In genomic region chr19:10270180-10270615, GRCh38 we compare ENCODE assay signal across 8 cellular contexts. TPM values are rescaled to one million over a fixed set of nuclear protein-coding genes. Genes with fewer than 3 reads are reported as not detected.
DNase-seq lines count a peak whose midpoint lies in the region; ATAC-seq, FAIRE-seq and TF ChIP-seq lines count a peak whose summit lies in the region.

No MANE protein-coding gene starts in this region.

- ATAC-seq in HG02973 (IDR thresholded peaks at IDR 0.05; ENCODE audit: unreplicated experiment) = peak; percentile 39
- ATAC-seq in HG03469 (IDR thresholded peaks at IDR 0.05; ENCODE audit: unreplicated experiment) = no peak
- ATAC-seq in HG03457 (IDR thresholded peaks at IDR 0.05; ENCODE audit: unreplicated experiment) = no peak

- H3K36me3 ChIP-seq in kidney (ENCODE audit: control insufficient read depth in 1 of 2, insufficient read depth in 2 of 2, low read length in 2 of 2) = peaks cover 0 to 5% of the 10 kb centered on the region in 2 donors

- H3K4me3 ChIP-seq in GM08714 (ENCODE audit: low read length) = peak overlapping the region; percentile 69; the same call in 1 of the 2 replicates
- H3K4me3 ChIP-seq in astrocyte of the spinal cord (ENCODE audit: low read depth, low read length) = peak overlapping the region; percentile 21
- H3K4me3 ChIP-seq in kidney (ENCODE audit: low read length in 2 of 2) = peak overlapping the region; percentile 61

- DNase-seq in T-helper 1 cell (peak in 4 of 5 donors; percentile 54 to 87 (median 56)), astrocyte of the spinal cord (ENCODE audit: low read depth, low spot score) (no peak), kidney (peak; percentile 91)
- DNase-seq in stimulated activated CD4-positive, alpha-beta T cell treated with anti-CD3 and anti-CD28 coated beads, Interleukin-4, amount 100 ng/mL, for 1 hour = peak; percentile 59

- peaks cover 0 to 9% of the 10 kb centered on the region in 2 donors for H3K4me1 ChIP-seq in kidney (ENCODE audit: control insufficient read depth in 1 of 2, insufficient read depth in 1 of 2, low read depth in 1 of 2, low read length in 2 of 2)

- intact Hi-C loops in kidney (cut with DNase I) = no loop called here

- H3K9me3 ChIP-seq in kidney (ENCODE audit: control insufficient read depth in 1 of 2, low read length in 2 of 2) = no peaks in the 10 kb centered on the region

- no peak for TF ChIP-seq CTCF in astrocyte of the spinal cord (IDR thresholded peaks at IDR 0.05; ENCODE audit: low read depth, low read length)
- TF ChIP-seq CTCF in kidney (IDR thresholded peaks at IDR 0.05; ENCODE audit: borderline replicate concordance, extremely low read depth, insufficient read depth) = no peak

- peak overlapping the region; percentile 87 to 90 for H3K27ac ChIP-seq in kidney (ENCODE audit: low read depth in 2 of 2, low read length in 2 of 2)

- in situ Hi-C loops in astrocyte of the spinal cord (cut with HindIII; ENCODE audit: low sequenced_read_pairs) = no loop called here

- FAIRE-seq in kidney (lab: Jason Lieb, UNC) = no peak

- H3K9ac ChIP-seq in kidney (ENCODE audit: low read length in 2 of 2) = peak overlapping the region; percentile 55 to 65

RNA-seq across cellular contexts. Expression of gene ICAM1, which starts 0.7 kb away (rescaled TPM):
- 50.3 TPM for total RNA-seq in kidney
- 16.3 TPM for polyA plus RNA-seq in kidney (ENCODE audit: insufficient read depth, low read depth, low replicate concordance)

RNA-seq across cellular contexts. Expression of gene ICAM4, which starts 16.6 kb away (rescaled TPM):
- 0.85 TPM for total RNA-seq in kidney
- polyA plus RNA-seq in kidney (ENCODE audit: insufficient read depth, low read depth, low replicate concordance) = 1.1 TPM

RNA-seq across cellular contexts. Expression of gene MRPL4, which starts 18.2 kb away (rescaled TPM):
- total RNA-seq in kidney = 44.8 TPM
- polyA plus RNA-seq in kidney (ENCODE audit: insufficient read depth, low read depth, low replicate concordance) = 102 TPM

RNA-seq across cellular contexts. Expression of gene ICAM5, which starts 19.6 kb away (rescaled TPM):
- 2.9 TPM for total RNA-seq in kidney
- polyA plus RNA-seq in kidney (ENCODE audit: insufficient read depth, low read depth, low replicate concordance) = 0.34 TPM

RNA-seq across cellular contexts. Expression of gene S1PR2, which starts 39.1 kb away (rescaled TPM):
- total RNA-seq in kidney = 6.3 TPM
- polyA plus RNA-seq in kidney (ENCODE audit: insufficient read depth, low read depth, low replicate concordance) = 1.5 TPM
